Comparison of ENCODE assay signal across 8 cellular contexts in the genomic region with DNA sequence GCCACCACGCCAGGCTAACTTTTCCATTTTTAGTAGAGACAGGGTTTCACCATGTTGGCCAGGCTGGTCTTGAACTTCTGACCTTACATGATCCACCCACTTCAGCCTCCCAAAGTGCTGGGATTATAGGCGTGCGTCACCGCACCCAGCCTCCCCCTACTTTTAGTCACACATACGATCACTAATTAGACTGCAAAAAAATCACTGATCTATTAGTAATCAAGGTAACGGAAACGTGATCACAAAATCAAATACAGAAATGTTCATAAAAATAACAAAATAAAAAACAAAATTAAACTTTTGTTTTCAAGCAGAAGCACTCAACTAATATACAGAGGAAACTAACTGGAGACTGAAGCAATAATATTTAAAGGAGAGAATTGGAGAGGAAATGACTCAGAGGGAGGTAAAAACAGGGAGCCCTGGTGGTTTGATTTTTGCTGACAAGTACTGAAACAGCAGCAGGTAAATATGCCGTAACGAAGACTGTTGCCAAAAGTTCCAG. TPM values are rescaled to one million over a fixed set of nuclear protein-coding genes. Genes with fewer than 3 reads are reported as not detected.
DNase-seq lines count a peak whose midpoint lies in the region; ATAC-seq and TF ChIP-seq lines count a peak whose summit lies in the region.

No MANE protein-coding gene starts in this region.

- H3K4me1 Mint-ChIP-seq in WTC11 = peaks cover 6% of the 10 kb centered on the region
- H3K4me1 Mint-ChIP-seq in naive thymus-derived CD8-positive, alpha-beta T cell = peaks cover 9 to 48% (median 40%) of the 10 kb centered on the region in 4 donors

- no peak for ATAC-seq in WTC11
- no peak for ATAC-seq in naive thymus-derived CD8-positive, alpha-beta T cell
- ATAC-seq in HG03378 (IDR thresholded peaks at IDR 0.05; ENCODE audit: unreplicated experiment) = no peak
- ATAC-seq in HG03025 (IDR thresholded peaks at IDR 0.05; ENCODE audit: low FRiP score, unreplicated experiment) = no peak

- DNase-seq in 8988T = peak; percentile 67
- peak; percentile 28 for DNase-seq in KBM-7
- DNase-seq in activated CD4-positive, alpha-beta T cell treated with anti-CD3 and anti-CD28 coated beads for 4 hours = peak; percentile 24 to 36
- DNase-seq in dermis microvascular lymphatic vessel endothelial cell (ENCODE audit: low read depth in 2 of 2) = peak; percentile 76 to 88
- DNase-seq in WTC11 (ENCODE audit: low spot score) = no peak
- no peak for DNase-seq in naive thymus-derived CD8-positive, alpha-beta T cell

- H3K27me3 Mint-ChIP-seq in WTC11 (ENCODE audit: low read depth) = no peaks in the 10 kb centered on the region
- no peaks in the 10 kb centered on the region for H3K27me3 Mint-ChIP-seq in naive thymus-derived CD8-positive, alpha-beta T cell

- no peak for TF ChIP-seq CTCF in WTC11 (IDR thresholded peaks at IDR 0.05)

- peaks cover 8% of the 10 kb centered on the region; the same call in 1 of the 2 replicates for H3K36me3 Mint-ChIP-seq in WTC11
- peaks cover 0 to 51% (median 2%) of the 10 kb centered on the region in 3 donors for H3K36me3 Mint-ChIP-seq in naive thymus-derived CD8-positive, alpha-beta T cell

- no peak overlapping the region for H3K27ac Mint-ChIP-seq in WTC11
- H3K27ac Mint-ChIP-seq in naive thymus-derived CD8-positive, alpha-beta T cell = peak overlapping the region in 2 of 10 donors; percentile 73 to 75

- no peaks in the 10 kb centered on the region for H3K9me3 Mint-ChIP-seq in WTC11
- no peaks in the 10 kb centered on the region for H3K9me3 Mint-ChIP-seq in naive thymus-derived CD8-positive, alpha-beta T cell

- CTCF ChIA-PET in WTC11 (lab: Charles Lee) = interaction anchor here (0.6 kb wide), 1 partner anchor 1160 kb away, joined by 4 read pairs; no protein-coding TSS in a partner anchor

- POLR2A ChIA-PET in WTC11 (lab: Charles Lee) = no interaction called here
- POLR2A ChIA-PET in naive thymus-derived CD8-positive, alpha-beta T cell (lab: Charles Lee) = no interaction called here

- in situ Hi-C loops in KBM-7 (cut with MboI; ENCODE audit: low pct_unique_long_range_greater_than_20kb, low sequenced_read_pairs) = no loop called here

- no peak overlapping the region for H3K4me3 Mint-ChIP-seq in WTC11
- peak overlapping the region in 2 of 10 donors; percentile 2 to 45 for H3K4me3 Mint-ChIP-seq in naive thymus-derived CD8-positive, alpha-beta T cell

TF ChIP-seq in WTC11, 78 proteins besides CTCF, POLR2A, EP300 and RAD21:
- TF ChIP-seq CREB1 (CRISPR knock-in tag; IDR thresholded peaks at IDR 0.05) (no peak), NR2C2 (CRISPR knock-in tag; IDR thresholded peaks at IDR 0.05) (no peak), EMX1 (CRISPR knock-in tag; IDR thresholded peaks at IDR 0.05) (no peak), ERG (CRISPR knock-in tag; IDR thresholded peaks at IDR 0.05) (no peak), TEAD1 (CRISPR knock-in tag; IDR thresholded peaks at IDR 0.05) (no peak), E2F1 (CRISPR knock-in tag; IDR thresholded peaks at IDR 0.05) (no peak), SP1 (CRISPR knock-in tag; conservative IDR thresholded peaks at IDR 0.05) (no peak), RORB (CRISPR knock-in tag; IDR thresholded peaks at IDR 0.05) (no peak), ZNF138 (CRISPR knock-in tag; conservative IDR thresholded peaks at IDR 0.05) (no peak), ZNF219 (CRISPR knock-in tag; IDR thresholded peaks at IDR 0.05; ENCODE audit: borderline replicate concordance) (no peak)
- TF ChIP-seq, protein P1, sequence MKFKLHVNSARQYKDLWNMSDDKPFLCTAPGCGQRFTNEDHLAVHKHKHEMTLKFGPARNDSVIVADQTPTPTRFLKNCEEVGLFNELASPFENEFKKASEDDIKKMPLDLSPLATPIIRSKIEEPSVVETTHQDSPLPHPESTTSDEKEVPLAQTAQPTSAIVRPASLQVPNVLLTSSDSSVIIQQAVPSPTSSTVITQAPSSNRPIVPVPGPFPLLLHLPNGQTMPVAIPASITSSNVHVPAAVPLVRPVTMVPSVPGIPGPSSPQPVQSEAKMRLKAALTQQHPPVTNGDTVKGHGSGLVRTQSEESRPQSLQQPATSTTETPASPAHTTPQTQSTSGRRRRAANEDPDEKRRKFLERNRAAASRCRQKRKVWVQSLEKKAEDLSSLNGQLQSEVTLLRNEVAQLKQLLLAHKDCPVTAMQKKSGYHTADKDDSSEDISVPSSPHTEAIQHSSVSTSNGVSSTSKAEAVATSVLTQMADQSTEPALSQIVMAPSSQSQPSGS (CRISPR knock-in tag; IDR thresholded peaks at IDR 0.05; ENCODE audit: borderline replicate concordance, low read depth) = no peak
- TF ChIP-seq, protein P2, sequence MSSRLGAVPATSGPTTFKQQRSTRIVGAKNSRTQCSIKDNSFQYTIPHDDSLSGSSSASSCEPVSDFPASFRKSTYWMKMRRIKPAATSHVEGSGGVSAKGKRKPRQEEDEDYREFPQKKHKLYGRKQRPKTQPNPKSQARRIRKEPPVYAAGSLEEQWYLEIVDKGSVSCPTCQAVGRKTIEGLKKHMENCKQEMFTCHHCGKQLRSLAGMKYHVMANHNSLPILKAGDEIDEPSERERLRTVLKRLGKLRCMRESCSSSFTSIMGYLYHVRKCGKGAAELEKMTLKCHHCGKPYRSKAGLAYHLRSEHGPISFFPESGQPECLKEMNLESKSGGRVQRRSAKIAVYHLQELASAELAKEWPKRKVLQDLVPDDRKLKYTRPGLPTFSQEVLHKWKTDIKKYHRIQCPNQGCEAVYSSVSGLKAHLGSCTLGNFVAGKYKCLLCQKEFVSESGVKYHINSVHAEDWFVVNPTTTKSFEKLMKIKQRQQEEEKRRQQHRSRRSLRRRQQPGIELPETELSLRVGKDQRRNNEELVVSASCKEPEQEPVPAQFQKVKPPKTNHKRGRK (CRISPR knock-in tag; IDR thresholded peaks at IDR 0.05; ENCODE audit: borderline replicate concordance) = no peak
- TF ChIP-seq, protein P3, sequence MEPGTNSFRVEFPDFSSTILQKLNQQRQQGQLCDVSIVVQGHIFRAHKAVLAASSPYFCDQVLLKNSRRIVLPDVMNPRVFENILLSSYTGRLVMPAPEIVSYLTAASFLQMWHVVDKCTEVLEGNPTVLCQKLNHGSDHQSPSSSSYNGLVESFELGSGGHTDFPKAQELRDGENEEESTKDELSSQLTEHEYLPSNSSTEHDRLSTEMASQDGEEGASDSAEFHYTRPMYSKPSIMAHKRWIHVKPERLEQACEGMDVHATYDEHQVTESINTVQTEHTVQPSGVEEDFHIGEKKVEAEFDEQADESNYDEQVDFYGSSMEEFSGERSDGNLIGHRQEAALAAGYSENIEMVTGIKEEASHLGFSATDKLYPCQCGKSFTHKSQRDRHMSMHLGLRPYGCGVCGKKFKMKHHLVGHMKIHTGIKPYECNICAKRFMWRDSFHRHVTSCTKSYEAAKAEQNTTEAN (CRISPR knock-in tag; IDR thresholded peaks at IDR 0.05) = no peak
- TF ChIP-seq, protein P4, sequence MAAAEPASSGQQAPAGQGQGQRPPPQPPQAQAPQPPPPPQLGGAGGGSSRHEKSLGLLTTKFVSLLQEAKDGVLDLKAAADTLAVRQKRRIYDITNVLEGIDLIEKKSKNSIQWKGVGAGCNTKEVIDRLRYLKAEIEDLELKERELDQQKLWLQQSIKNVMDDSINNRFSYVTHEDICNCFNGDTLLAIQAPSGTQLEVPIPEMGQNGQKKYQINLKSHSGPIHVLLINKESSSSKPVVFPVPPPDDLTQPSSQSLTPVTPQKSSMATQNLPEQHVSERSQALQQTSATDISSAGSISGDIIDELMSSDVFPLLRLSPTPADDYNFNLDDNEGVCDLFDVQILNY (CRISPR knock-in tag; IDR thresholded peaks at IDR 0.05) = no peak

RNA-seq across cellular contexts. Expression of gene WDR53, which starts 4.6 kb away (rescaled TPM):
- total RNA-seq in dermis microvascular lymphatic vessel endothelial cell (6.3 and 6.8 TPM in 2 replicates), WTC11 (2021) (20.0 to 21.4 TPM (median 21.1 TPM) in 3 replicates)
- 10 to 100 TPM; 19.4 to 23.0 TPM for total RNA-seq in naive thymus-derived CD8-positive, alpha-beta T cell
- 10 to 100 TPM; 11.8 to 17.4 (median 12.6) TPM for polyA plus RNA-seq in naive thymus-derived CD8-positive, alpha-beta T cell

RNA-seq across cellular contexts. Expression of gene FBXO45, which starts 4.7 kb away (rescaled TPM):
- 12.6 and 14.3 TPM in 2 replicates for total RNA-seq in dermis microvascular lymphatic vessel endothelial cell
- total RNA-seq in WTC11 (2021) = 15.0 to 16.1 TPM (median 15.4 TPM) in 3 replicates
- 1 to 10 TPM; 4.3 to 4.7 TPM for total RNA-seq in naive thymus-derived CD8-positive, alpha-beta T cell
- 1 to 10 TPM; 1.7 to 2.9 (median 2.8) TPM for polyA plus RNA-seq in naive thymus-derived CD8-positive, alpha-beta T cell

RNA-seq across cellular contexts. Expression of gene SMCO1, which starts 48.6 kb away (rescaled TPM):
- total RNA-seq in dermis microvascular lymphatic vessel endothelial cell = not detected in 2 replicates
- total RNA-seq in WTC11 (2021) = not detected in 3 replicates
- not detected for total RNA-seq in naive thymus-derived CD8-positive, alpha-beta T cell
- polyA plus RNA-seq in naive thymus-derived CD8-positive, alpha-beta T cell = not detected

Comparison
In these comparisons a context has a peak if more than half of its experiments do, and no peak if none do; other contexts are left out.
1. DNase-seq: peak in 8988T (single experiment), KBM-7 (single experiment), activated CD4-positive, alpha-beta T cell treated with anti-CD3 and anti-CD28 coated beads for 4 hours (2 of 2) and dermis microvascular lymphatic vessel endothelial cell (2 of 2); none in WTC11 (single experiment) and naive thymus-derived CD8-positive, alpha-beta T cell (0 of 10).